In genomic region chr4:48340276-48340904, GRCh38 we compare ENCODE assay signal across 8 cellular contexts. TPM values are rescaled to one million over a fixed set of nuclear protein-coding genes. Genes with fewer than 3 reads are reported as not detected.
DNase-seq lines count a peak whose midpoint lies in the region; ATAC-seq and TF ChIP-seq lines count a peak whose summit lies in the region.

No MANE protein-coding gene starts in this region.

- H3K4me3 ChIP-seq in A673 (ENCODE audit: low read depth, low read length, poor library complexity, severe bottlenecking) (peak overlapping the region; percentile 95), trophoblast cell (ENCODE audit: low read depth, low read length) (no peak overlapping the region)

- no peak overlapping the region for H2BK12ac ChIP-seq in trophoblast cell (ENCODE audit: low read length)

- H3K36me3 ChIP-seq in A673 (ENCODE audit: insufficient read depth, low read length, poor library complexity, severe bottlenecking), result no peaks in the 10 kb centered on the region
- H3K36me3 ChIP-seq in trophoblast cell (ENCODE audit: control insufficient read depth in 1 of 2, insufficient read depth in 2 of 2, low read length in 2 of 2), result no peaks in the 10 kb centered on the region

- peak overlapping the region; percentile 77 for H3K9ac ChIP-seq in trophoblast cell (ENCODE audit: low read length)

- H2BK120ac ChIP-seq in trophoblast cell (ENCODE audit: insufficient read depth, low read length, poor library complexity), result no peak overlapping the region

- H3K18ac ChIP-seq in trophoblast cell (ENCODE audit: low read length), result no peak overlapping the region

- no peak overlapping the region for H4K8ac ChIP-seq in trophoblast cell (ENCODE audit: low read depth, low read length)

- H3K79me2 ChIP-seq in trophoblast cell (ENCODE audit: control insufficient read depth, insufficient read depth, low read length, poor library complexity), result peaks cover 11% of the 10 kb centered on the region

- no peaks in the 10 kb centered on the region for H3K27me3 ChIP-seq in A673 (replicated peaks; ENCODE audit: insufficient read depth, low read depth, low read length, poor library complexity)
- no peaks in the 10 kb centered on the region for H3K27me3 ChIP-seq in trophoblast cell (ENCODE audit: insufficient read depth, low read length)

- no peak overlapping the region for H2AFZ ChIP-seq in trophoblast cell (ENCODE audit: insufficient read depth, low read length, poor library complexity)

- H3K27ac ChIP-seq in A673 (ENCODE audit: low read depth, low read length, poor library complexity, severe bottlenecking) (peak overlapping the region; percentile 95), trophoblast cell (ENCODE audit: low read depth, low read length) (peak overlapping the region; percentile 93)

- POLR2A ChIA-PET in A673 (lab: Charles Lee; ENCODE audit: low non-redundant PET), result no interaction called here

- H3K14ac ChIP-seq in trophoblast cell (ENCODE audit: low read length), result no peak overlapping the region

- H3K4me1 ChIP-seq in A673 (ENCODE audit: insufficient read depth, low read length, poor library complexity, severe bottlenecking) (peaks cover 19% of the 10 kb centered on the region), trophoblast cell (ENCODE audit: control insufficient read depth in 1 of 2, insufficient read depth in 2 of 2, low read length in 2 of 2) (no peaks in the 10 kb centered on the region)

- BruUV-seq in A673 (replicated peaks; lab: Mats Ljungman, UMichigan), result TSS peak; percentile 72

- peak; percentile 55 for DNase-seq in A673 (ENCODE audit: low spot score)
- DNase-seq in Kasumi-1 (lab: John Stamatoyannopoulos, UW), result peak; percentile 81 to 93
- peak; percentile 15 for DNase-seq in activated naive CD4-positive, alpha-beta T cell treated with anti-CD3 and anti-CD28 coated beads, Interleukin-2, amount 50 U/mL, for 16 hours
- peak; percentile 73 for DNase-seq in glomerular visceral epithelial cell (ENCODE audit: extremely low spot score)
- DNase-seq in trophoblast cell, result peak; percentile 16 to 55
- DNase-seq in NCI-H1694 (lab: John Stamatoyannopoulos, UW), result no peak

- no peak overlapping the region for H2AK5ac ChIP-seq in trophoblast cell (ENCODE audit: low read length)

- peak overlapping the region; percentile 94 for H3K4me2 ChIP-seq in trophoblast cell (ENCODE audit: low read length)

- no peak overlapping the region for H3K4ac ChIP-seq in trophoblast cell (ENCODE audit: low read depth, low read length)

- no CpG with 5 or more reads among the region's 14 CpGs for WGBS in trophoblast cell (ENCODE audit: extremely low coverage, insufficient coverage, insufficient read length)

- peaks cover 16% of the 10 kb centered on the region for H3K79me1 ChIP-seq in trophoblast cell (ENCODE audit: low read length)

- no peak for TF ChIP-seq CTCF in A673 (conservative IDR thresholded peaks at IDR 0.05; ENCODE audit: low read depth, low read length)

- no peak overlapping the region for H3K23ac ChIP-seq in trophoblast cell (ENCODE audit: low read length)

- CTCF ChIA-PET in A673 (lab: Charles Lee), result no interaction called here

- H4K91ac ChIP-seq in trophoblast cell (ENCODE audit: low read depth, low read length), result no peak overlapping the region

- intact Hi-C loops in A673 (cut with micrococcal nuclease; ENCODE audit: unreplicated experiment), result loop anchor here (5.0 kb wide), 1 partner anchor 37 kb away; no protein-coding TSS in a partner anchor

- no peak overlapping the region for H4K12ac ChIP-seq in trophoblast cell (ENCODE audit: low read depth, low read length)

- peak overlapping the region; percentile 73 for H2BK5ac ChIP-seq in trophoblast cell (ENCODE audit: low read depth, low read length, poor library complexity)

- ATAC-seq in GM18907 (IDR thresholded peaks at IDR 0.05; ENCODE audit: unreplicated experiment) (peak; percentile 12), HG03039 (IDR thresholded peaks at IDR 0.05; ENCODE audit: unreplicated experiment) (no peak)

- H3K9me3 ChIP-seq in A673 (ENCODE audit: low read depth, low read length, poor library complexity, severe bottlenecking) (no peaks in the 10 kb centered on the region), trophoblast cell (ENCODE audit: insufficient read depth, low read depth, low read length) (no peaks in the 10 kb centered on the region)

RNA-seq across cellular contexts. Expression of gene SLAIN2, which starts 0.9 kb away (rescaled TPM):
- 74.0 and 79.1 TPM in 2 replicates for total RNA-seq in A673 (2021)
- polyA plus RNA-seq in trophoblast cell (2013), result 131 and 137 TPM in 2 replicates
